22 cellular contexts compared by ENCODE assay signal in the genomic region with DNA sequence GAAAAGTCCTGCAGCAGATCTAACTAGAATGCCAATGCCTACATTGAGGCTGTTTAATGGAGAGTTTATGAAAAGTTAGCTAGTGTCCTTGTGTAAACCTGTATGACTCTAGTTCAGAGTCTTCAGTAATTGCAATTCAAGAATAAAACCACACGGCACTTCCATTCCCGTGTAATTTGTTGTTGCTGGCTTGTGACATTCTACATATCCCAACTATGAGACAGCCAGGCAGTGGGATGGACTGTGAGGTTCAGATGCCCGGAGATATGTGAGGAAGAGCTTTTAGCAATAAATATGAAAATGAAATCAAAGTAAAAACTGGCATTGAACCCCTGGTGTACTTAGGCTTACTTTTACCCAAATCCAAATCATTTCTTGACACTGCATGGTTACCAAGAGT.
DNase-seq lines count a peak whose midpoint lies in the region; ATAC-seq, FAIRE-seq and TF ChIP-seq lines count a peak whose summit lies in the region.
"Had no signal": no experiment of that assay in that cellular context is flagged by ENCODE, and none has a peak within 500 bp of the region (broad histone marks: within the 10 kb centered on the region; RNA-seq: fewer than 3 reads in every experiment).

No MANE protein-coding gene starts in this region.

- no peaks in the 10 kb centered on the region for H3K9me2 ChIP-seq in hepatocyte (replicated peaks; ENCODE audit: insufficient read depth)

- H3K4me2 ChIP-seq in hepatocyte = no peak overlapping the region
- H3K4me2 ChIP-seq: BLaER1, KMS-11 had no signal

- no peak for TF ChIP-seq CTCF in RWPE2 (IDR thresholded peaks at IDR 0.05; ENCODE audit: poor library complexity, severe bottlenecking)
- no peak for TF ChIP-seq CTCF in hepatocyte (IDR thresholded peaks at IDR 0.05; ENCODE audit: poor library complexity)
- TF ChIP-seq CTCF in stomach (IDR thresholded peaks at IDR 0.05) = no peak

- H3K27ac ChIP-seq in RWPE2 (ENCODE audit: poor library complexity, severe bottlenecking) (peak overlapping the region; percentile 89), hepatocyte (peak overlapping the region; percentile 0), stomach (peak overlapping the region in 2 of 5 donors; percentile 40 to 49)
- H3K27ac ChIP-seq: BLaER1, KMS-11 had no signal

- no peaks in the 10 kb centered on the region for H3K36me3 Mint-ChIP-seq in activated naive CD4-positive, alpha-beta T cell treated with anti-CD3 and anti-CD28 coated beads, Interleukin-2, amount 10 ng/mL, durations not matched to agents 7 days and 5 days
- H3K36me3 Mint-ChIP-seq: CD4-positive, alpha-beta memory T cell had no signal

- no peak overlapping the region for H3K27ac Mint-ChIP-seq in activated naive CD4-positive, alpha-beta T cell treated with anti-CD3 and anti-CD28 coated beads, Interleukin-2, amount 10 ng/mL, durations not matched to agents 7 days and 5 days

- no peak overlapping the region for H3K4me3 ChIP-seq in RWPE2 (ENCODE audit: severe bottlenecking)
- H3K4me3 ChIP-seq in hepatocyte = no peak overlapping the region
- H3K4me3 ChIP-seq in stomach = no peak overlapping the region
- H3K4me3 ChIP-seq: BLaER1 had no signal

- TF ChIP-seq EP300 in stomach (IDR thresholded peaks at IDR 0.05) = no peak

- intact Hi-C loops in stomach (cut with DNase I; ENCODE audit: low total_unique reads) = no loop called here

- peaks cover 42% of the 10 kb centered on the region for H3K4me1 Mint-ChIP-seq in activated naive CD4-positive, alpha-beta T cell treated with anti-CD3 and anti-CD28 coated beads, Interleukin-2, amount 10 ng/mL, durations not matched to agents 7 days and 5 days

- CTCF ChIA-PET in activated naive CD4-positive, alpha-beta T cell treated with anti-CD3 and anti-CD28 coated beads, Interleukin-2, amount 10 ng/mL, durations not matched to agents 7 days and 5 days (lab: Charles Lee) = interaction anchor here (1.2 kb wide), 1 partner anchor 15 kb away, joined by 4 read pairs; no protein-coding TSS in a partner anchor

- DNase-seq in EH (ENCODE audit: low read depth) (peak; percentile 40), RWPE2 (ENCODE audit: low spot score) (no peak), hepatocyte (ENCODE audit: low spot score) (no peak), stromal cell of bone marrow (ENCODE audit: low read depth) (peak; percentile 28), stomach (no peak), GM12892 (ENCODE audit: insufficient read length) (no peak)
- no peak for DNase-seq in activated naive CD4-positive, alpha-beta T cell treated with anti-CD3 and anti-CD28 coated beads, Interleukin-2, amount 10 ng/mL, durations not matched to agents 7 days and 5 days
- DNase-seq: Caco-2; CD4-positive, alpha-beta memory T cell; DND-41; IMR-90; NCI-H1417; NCI-H1694 treated with DMSO at 0.1 percent for 48 hours; NCI-H2081 treated with DMSO at 0.1 percent for 48 hours; NCI-H2171 treated with DMSO at 0.1 percent for 48 hours; NCI-H446; NCI-H526; OCI-M1; SHP77 had no signal

- FAIRE-seq in GM12892 (lab: Jason Lieb, UNC) = no peak
- FAIRE-seq: GM18507 had no signal

- H3K9me3 ChIP-seq in RWPE2 (ENCODE audit: severe bottlenecking) (peaks cover 9% of the 10 kb centered on the region), hepatocyte (ENCODE audit: low read depth) (no peaks in the 10 kb centered on the region), stomach (peaks cover 0 to 15% (median 5%) of the 10 kb centered on the region in 4 donors)
- H3K9me3 ChIP-seq: Caco-2 had no signal

- no peak for ATAC-seq in RWPE2 (ENCODE audit: low read depth)

- peaks cover 91% of the 10 kb centered on the region for H3K79me2 ChIP-seq in hepatocyte

- H3K4me1 ChIP-seq in RWPE2 (ENCODE audit: insufficient read depth, poor library complexity, severe bottlenecking) (peaks cover 23% of the 10 kb centered on the region), hepatocyte (ENCODE audit: insufficient read depth) (peaks cover 19% of the 10 kb centered on the region), stomach (peaks cover 8 to 63% (median 40%) of the 10 kb centered on the region in 4 donors)
- H3K4me1 ChIP-seq: Caco-2 had no signal

- H4K20me1 ChIP-seq in hepatocyte (ENCODE audit: insufficient read depth, poor library complexity, severe bottlenecking) = no peaks in the 10 kb centered on the region
- H4K20me1 ChIP-seq: BLaER1 had no signal

- TF ChIP-seq POLR2A in stomach (IDR thresholded peaks at IDR 0.05) = no peak
- no peak for TF ChIP-seq POLR2A in GM12892 (IDR thresholded peaks at IDR 0.05; ENCODE audit: low read depth, low read length)

- H3K36me3 ChIP-seq in RWPE2 (ENCODE audit: low read depth) (peaks cover 8% of the 10 kb centered on the region; the same call in 1 of the 2 replicates), hepatocyte (replicated peaks; ENCODE audit: insufficient read depth, low read depth) (no peaks in the 10 kb centered on the region), stomach (no peaks in the 10 kb centered on the region)
- H3K36me3 ChIP-seq: BLaER1 had no signal

- H3K27me3 ChIP-seq in RWPE2 (ENCODE audit: insufficient read depth, poor library complexity, severe bottlenecking) (no peaks in the 10 kb centered on the region), hepatocyte (no peaks in the 10 kb centered on the region), stomach (no peaks in the 10 kb centered on the region)
- H3K27me3 ChIP-seq: BLaER1 had no signal

- 85% methylated on average over 3 of the region's 3 CpGs for whole genome bisulfite sequencing in hepatocyte (ENCODE audit: low lambda C conversion rate, missing lambda C conversion rate)
- 74 to 87% (median 80%) methylated on average over 3 of the region's 3 CpGs for WGBS in stomach, 5 donors

- H3K9me3 Mint-ChIP-seq in activated naive CD4-positive, alpha-beta T cell treated with anti-CD3 and anti-CD28 coated beads, Interleukin-2, amount 10 ng/mL, durations not matched to agents 7 days and 5 days = peaks cover 7% of the 10 kb centered on the region

- H2AFZ ChIP-seq in hepatocyte = no peak overlapping the region

- no peak overlapping the region for H3K4me3 Mint-ChIP-seq in activated naive CD4-positive, alpha-beta T cell treated with anti-CD3 and anti-CD28 coated beads, Interleukin-2, amount 10 ng/mL, durations not matched to agents 7 days and 5 days
- H3K4me3 Mint-ChIP-seq: CD4-positive, alpha-beta memory T cell had no signal

- peaks cover 27% of the 10 kb centered on the region for H3K27me3 Mint-ChIP-seq in activated naive CD4-positive, alpha-beta T cell treated with anti-CD3 and anti-CD28 coated beads, Interleukin-2, amount 10 ng/mL, durations not matched to agents 7 days and 5 days

Comparison
In these comparisons a context has a peak if more than half of its experiments do, and no peak if none do; other contexts are left out.
1. DNase-seq: peak in EH (single experiment) and stromal cell of bone marrow (single experiment); none in RWPE2 (single experiment), hepatocyte (single experiment), stomach (single experiment), activated naive CD4-positive, alpha-beta T cell treated with anti-CD3 and anti-CD28 coated beads, Interleukin-2, amount 10 ng/mL, durations not matched to agents 7 days and 5 days (single experiment) and GM12892 (single experiment).